9 cellular contexts compared by ENCODE assay signal in genomic region chr4:83561381-83561780, GRCh38. TPM values are rescaled to one million over a fixed set of nuclear protein-coding genes. Genes with fewer than 3 reads are reported as not detected.
DNase-seq lines count a peak whose midpoint lies in the region; ATAC-seq and TF ChIP-seq lines count a peak whose summit lies in the region.
"Had no signal": no experiment of that assay in that cellular context is flagged by ENCODE, and none has a peak within 500 bp of the region (broad histone marks: within the 10 kb centered on the region; RNA-seq: fewer than 3 reads in every experiment).

No MANE protein-coding gene starts in this region.

- no peak overlapping the region for H2BK15ac ChIP-seq in H9 (ENCODE audit: low read depth, low read length)

- no TSS peak for BruUV-seq in Calu3 (replicated peaks; lab: Mats Ljungman, UMichigan)

- WGBS in H9 (ENCODE audit: extremely low coverage, insufficient read length, low lambda C conversion rate) = no CpG with 5 or more reads among the region's 2 CpGs

- H3K18ac ChIP-seq in H9 (ENCODE audit: insufficient read length, low read depth, low read length) = no peak overlapping the region

- no peak overlapping the region for H4K5ac ChIP-seq in H9 (ENCODE audit: insufficient read length, low read depth, low read length)

- H3K4me2 ChIP-seq in H9 (ENCODE audit: insufficient read depth, insufficient read length, low read length) = no peak overlapping the region

- no peaks in the 10 kb centered on the region for H3K4me1 ChIP-seq in H9 (ENCODE audit: insufficient read depth, low read length)

- no peaks in the 10 kb centered on the region for H3K79me2 ChIP-seq in H9 (ENCODE audit: insufficient read depth, low read length)

- DNase-seq in Calu3 (peak; percentile 60), MG63 (peak; percentile 23), myocyte (ENCODE audit: low read depth) (peak; percentile 58), cerebellar cortex (ENCODE audit: low spot score) (no peak), NCI-H345 treated with DMSO at 0.1 percent for 48 hours (lab: John Stamatoyannopoulos, UW; ENCODE audit: unreplicated experiment) (no peak), H9 (no peak)
- no peak for DNase-seq in central memory CD8-positive, alpha-beta T cell (ENCODE audit: low spot score in 2 of 2)

- no peak overlapping the region for H3K14ac ChIP-seq in H9 (ENCODE audit: insufficient read depth, low read length)

- no peak overlapping the region for H3K4me3 Mint-ChIP-seq in Calu3 (ENCODE audit: low read depth, unreplicated experiment)
- no peak overlapping the region for H3K4me3 Mint-ChIP-seq in central memory CD8-positive, alpha-beta T cell
- no peak overlapping the region for H3K4me3 Mint-ChIP-seq in H9
- H3K4me3 Mint-ChIP-seq: memory B cell had no signal

- no peak overlapping the region for H4K8ac ChIP-seq in H9 (replicated peaks; ENCODE audit: insufficient read length, low read depth, low read length)

- H3K9me3 Mint-ChIP-seq in Calu3 (ENCODE audit: low read depth, unreplicated experiment) (no peaks in the 10 kb centered on the region), H9 (no peaks in the 10 kb centered on the region)
- H3K9me3 Mint-ChIP-seq in central memory CD8-positive, alpha-beta T cell = no peaks in the 10 kb centered on the region
- H3K9me3 Mint-ChIP-seq: memory B cell had no signal

- H3K4me1 Mint-ChIP-seq in Calu3 (ENCODE audit: low read depth, unreplicated experiment) (peaks cover 45% of the 10 kb centered on the region), H9 (no peaks in the 10 kb centered on the region)
- H3K4me1 Mint-ChIP-seq in central memory CD8-positive, alpha-beta T cell = peaks cover 6% of the 10 kb centered on the region
- H3K4me1 Mint-ChIP-seq: memory B cell had no signal

- no peaks in the 10 kb centered on the region for H3K79me1 ChIP-seq in H9 (ENCODE audit: insufficient read depth, low read depth, low read length, poor library complexity, severe bottlenecking)

- H3K27me3 Mint-ChIP-seq in Calu3 (ENCODE audit: unreplicated experiment) = no peaks in the 10 kb centered on the region
- H3K27me3 Mint-ChIP-seq in central memory CD8-positive, alpha-beta T cell = no peaks in the 10 kb centered on the region
- peaks cover 3% of the 10 kb centered on the region; the same call in 1 of the 2 replicates for H3K27me3 Mint-ChIP-seq in H9 (ENCODE audit: low read depth)
- H3K27me3 Mint-ChIP-seq: memory B cell had no signal

- H4K20me1 ChIP-seq in H9 (ENCODE audit: control insufficient read depth, insufficient read depth, insufficient read length) = no peaks in the 10 kb centered on the region

- no peak overlapping the region for H2BK120ac ChIP-seq in H9 (ENCODE audit: low read depth, low read length, poor library complexity, severe bottlenecking)

- no peak overlapping the region for H2BK5ac ChIP-seq in H9 (ENCODE audit: insufficient read length, low read length)

- CTCF ChIA-PET in Calu3 (lab: Charles Lee) = no interaction called here

- H3K27ac Mint-ChIP-seq in Calu3 (ENCODE audit: unreplicated experiment) = peak overlapping the region; percentile 79
- no peak overlapping the region for H3K27ac Mint-ChIP-seq in central memory CD8-positive, alpha-beta T cell (ENCODE audit: low read depth)
- H3K27ac Mint-ChIP-seq in H9 = no peak overlapping the region
- H3K27ac Mint-ChIP-seq: memory B cell had no signal

- no peaks in the 10 kb centered on the region for H3K36me3 Mint-ChIP-seq in Calu3 (ENCODE audit: insufficient read depth, unreplicated experiment)
- no peaks in the 10 kb centered on the region for H3K36me3 Mint-ChIP-seq in central memory CD8-positive, alpha-beta T cell (ENCODE audit: insufficient read depth)
- H3K36me3 Mint-ChIP-seq in H9 (ENCODE audit: insufficient read depth in 1 of 3, low read depth in 3 of 3) = no peaks in the 10 kb centered on the region
- H3K36me3 Mint-ChIP-seq: memory B cell had no signal

- intact Hi-C loops in Calu3 (cut with micrococcal nuclease; ENCODE audit: unreplicated experiment) = no loop called here

- H3K27ac ChIP-seq in H9 (ENCODE audit: insufficient read length, low read depth, low read length) = no peak overlapping the region

- H2AFZ ChIP-seq in H9 (ENCODE audit: low read length) = no peak overlapping the region

- TF ChIP-seq CTCF in Calu3 (IDR thresholded peaks at IDR 0.05; ENCODE audit: unreplicated experiment) = no peak
- no peak for TF ChIP-seq CTCF in H9 (conservative IDR thresholded peaks at IDR 0.05)

- H3K9me3 ChIP-seq in MG63 (no peaks in the 10 kb centered on the region), H9 (ENCODE audit: control insufficient read depth, low read depth, low read length) (no peaks in the 10 kb centered on the region)

- H3K9ac ChIP-seq in H9 (ENCODE audit: extremely low read depth, insufficient read length, low read length) = no peak overlapping the region

- no peak overlapping the region for H2BK20ac ChIP-seq in H9 (ENCODE audit: low read depth, low read length, poor library complexity, severe bottlenecking)

- no peak overlapping the region for H3K4me3 ChIP-seq in MG63

- H3K56ac ChIP-seq in H9 (ENCODE audit: insufficient read length, low read depth, low read length) = no peak overlapping the region

- H3T11ph ChIP-seq in H9 (ENCODE audit: low read length) = no peak overlapping the region

- H3K23me2 ChIP-seq in H9 (ENCODE audit: insufficient read length, low read depth, low read length, poor library complexity, severe bottlenecking) = no peaks in the 10 kb centered on the region

- no peak overlapping the region for H2BK12ac ChIP-seq in H9 (ENCODE audit: insufficient read length, low read depth, low read length)

- no peaks in the 10 kb centered on the region for H3K27me3 ChIP-seq in MG63
- H3K27me3 ChIP-seq in H9 (ENCODE audit: insufficient read depth, low read length) = no peaks in the 10 kb centered on the region

- no peak overlapping the region for H4K91ac ChIP-seq in H9 (ENCODE audit: insufficient read length, low read depth, low read length)

- H2AK5ac ChIP-seq in H9 (ENCODE audit: insufficient read length, low read length) = no peak overlapping the region

- H3K36me3 ChIP-seq in MG63 = no peaks in the 10 kb centered on the region

- peak; percentile 46 for ATAC-seq in central memory CD8-positive, alpha-beta T cell (replicated peaks; ENCODE audit: extremely low read depth, poor library complexity, severe bottlenecking)
- no peak for ATAC-seq in GM21526 (IDR thresholded peaks at IDR 0.05; ENCODE audit: low FRiP score, unreplicated experiment)

- H3K23ac ChIP-seq in H9 (ENCODE audit: insufficient read length, low read depth, low read length) = no peak overlapping the region

- no peak overlapping the region for H3K4ac ChIP-seq in H9 (ENCODE audit: low read depth, low read length)

RNA-seq across cellular contexts. Expression of gene GPAT3, which starts 25.5 kb away (rescaled TPM):
- total RNA-seq in Calu3 (2022) (4.4 and 4.7 TPM in 2 replicates), myocyte (13.0 and 15.2 TPM in 2 replicates), H9 (2021) (0.42 and 1.8 TPM in 2 replicates)
- 0.16 TPM in 1 of 2 replicates, not detected in the other for total RNA-seq in MG63 (2014; rRNA removed; shearing (Covaris generic); ENCODE audit: low replicate concordance)
- polyA plus RNA-seq in myocyte (2012) = 1.2 TPM

Comparison
In these comparisons a context has a peak if more than half of its experiments do, and no peak if none do; other contexts are left out.
1. DNase-seq: peak in Calu3 (single experiment), MG63 (single experiment) and myocyte (single experiment); none in central memory CD8-positive, alpha-beta T cell (0 of 2), cerebellar cortex (single experiment), NCI-H345 treated with DMSO at 0.1 percent for 48 hours (single experiment) and H9 (single experiment).